8 cellular contexts compared by ENCODE assay signal in the genomic region with DNA sequence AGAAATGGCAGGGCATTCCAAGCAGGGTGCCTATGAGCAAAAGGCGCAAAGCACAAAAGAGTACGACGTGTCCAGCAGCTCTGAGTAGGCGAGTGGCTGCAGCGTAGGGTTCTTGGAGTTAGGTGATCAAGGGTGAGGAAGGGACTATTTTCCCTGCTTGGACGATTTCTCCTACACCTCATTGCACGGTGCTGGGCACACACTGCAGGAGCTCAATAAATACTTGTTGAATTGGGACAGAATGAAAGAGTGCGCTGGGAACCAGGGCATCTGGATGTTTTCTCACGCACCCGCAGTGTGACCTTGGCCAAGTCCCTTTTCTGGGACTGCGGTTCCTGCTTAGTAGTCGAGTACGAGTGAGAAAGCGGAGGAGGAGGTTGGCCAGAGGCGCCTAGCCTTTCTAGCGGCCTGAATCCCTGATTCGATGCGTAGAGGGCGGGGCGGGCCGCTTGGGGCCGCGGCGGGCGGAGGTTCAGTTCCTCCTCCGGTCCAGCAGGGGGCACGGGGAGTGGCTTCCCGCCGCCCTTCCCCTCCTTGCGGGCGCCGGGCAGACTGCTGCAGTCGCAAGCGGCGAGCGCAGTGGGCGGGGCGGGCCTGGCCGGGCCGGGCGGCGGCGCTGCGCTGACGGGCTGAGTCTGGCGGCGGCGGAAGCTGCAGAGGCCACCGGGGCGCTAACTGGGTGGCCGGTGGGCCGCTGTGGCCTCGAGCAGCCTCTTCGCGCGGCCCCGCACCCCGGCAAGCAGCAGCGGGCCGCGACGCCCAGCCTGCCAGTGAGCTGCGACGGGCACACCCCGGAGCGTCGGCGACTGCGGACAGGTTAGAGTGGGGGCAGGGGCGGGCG. TPM values are rescaled to one million over a fixed set of nuclear protein-coding genes. Genes with fewer than 3 reads are reported as not detected.
DNase-seq lines count a peak whose midpoint lies in the region; ATAC-seq, FAIRE-seq and TF ChIP-seq lines count a peak whose summit lies in the region.

A gene (plus strand): TSS at position 560 of the 841 bp plus-strand sequence. CDS start 333 bp downstream, outside the sequence.

- peak within 1 kb of the TSS; percentile 92 for H3K4me2 ChIP-seq in Loucy (ENCODE audit: low read depth, low read length, poor library complexity, severe bottlenecking)
- peak within 1 kb of the TSS; percentile 65 for H3K4me2 ChIP-seq in neural cell (ENCODE audit: low read length)

- H3K79me2 ChIP-seq in Loucy (ENCODE audit: insufficient read depth, low read length), result peaks cover 45% of the 10 kb centered on the region
- H3K79me2 ChIP-seq in neural cell (replicated peaks; ENCODE audit: insufficient read depth, low read length), result peaks cover 12% of the 10 kb centered on the region

- H4K20me1 ChIP-seq in Loucy (ENCODE audit: insufficient read depth, low read length, poor library complexity, severe bottlenecking) (peaks cover 32% of the 10 kb centered on the region), neural cell (ENCODE audit: insufficient read depth) (no peaks in the 10 kb centered on the region)

- TF ChIP-seq CTCF in Loucy (conservative IDR thresholded peaks at IDR 0.05; ENCODE audit: low read length) (peak; percentile 44), fibroblast of the aortic adventitia (IDR thresholded peaks at IDR 0.05; ENCODE audit: insufficient read depth, low read length) (peak; percentile 66), neural cell (IDR thresholded peaks at IDR 0.05; ENCODE audit: poor library complexity, severe bottlenecking) (peak; percentile 76)

- H2AFZ ChIP-seq in Loucy (ENCODE audit: low read length) (peak within 1 kb of the TSS; percentile 93), neural cell (ENCODE audit: low read depth, low read length) (peak within 1 kb of the TSS; percentile 14)

- H3K4me1 ChIP-seq in Loucy (ENCODE audit: insufficient read depth, low read length, poor library complexity, severe bottlenecking), result peaks cover 21% of the 10 kb centered on the region

- H3K9ac ChIP-seq in Loucy (ENCODE audit: low read depth, low read length, poor library complexity, severe bottlenecking), result peak within 1 kb of the TSS; percentile 79
- peak within 1 kb of the TSS; percentile 68 for H3K9ac ChIP-seq in neural cell (ENCODE audit: low read length)

- peak; percentile 96 for ATAC-seq in stimulated activated naive CD8-positive, alpha-beta T cell treated with anti-CD3 and anti-CD28 coated beads, Interleukin-15, amount 100 ng/mL, for 72 hours

- H3K36me3 ChIP-seq in H7 (replicated peaks; ENCODE audit: control insufficient read depth, insufficient read depth, low read length) (no peaks in the 10 kb centered on the region), Loucy (ENCODE audit: insufficient read depth, low read length) (no peaks in the 10 kb centered on the region), neural cell (ENCODE audit: insufficient read depth, low read length) (no peaks in the 10 kb centered on the region)

- peaks cover 39% of the 10 kb centered on the region for H3K4me1 Mint-ChIP-seq in stimulated activated naive CD8-positive, alpha-beta T cell treated with anti-CD3 and anti-CD28 coated beads, Interleukin-15, amount 100 ng/mL, for 72 hours

- peak; percentile 75 for FAIRE-seq in G401.6 (lab: Jason Lieb, UNC)

- H3K9me3 ChIP-seq in Loucy (ENCODE audit: insufficient read depth, low read depth, low read length) (no peaks in the 10 kb centered on the region), neural cell (ENCODE audit: low read length) (no peaks in the 10 kb centered on the region)

- H3K27ac Mint-ChIP-seq in stimulated activated naive CD8-positive, alpha-beta T cell treated with anti-CD3 and anti-CD28 coated beads, Interleukin-15, amount 100 ng/mL, for 72 hours, result peak within 1 kb of the TSS; percentile 69 to 94

- TF ChIP-seq RAD21 in neural cell (conservative IDR thresholded peaks at IDR 0.05), result peak; percentile 22

- peak within 1 kb of the TSS; percentile 83 to 84 for H3K4me3 Mint-ChIP-seq in stimulated activated naive CD8-positive, alpha-beta T cell treated with anti-CD3 and anti-CD28 coated beads, Interleukin-15, amount 100 ng/mL, for 72 hours

- no peaks in the 10 kb centered on the region for H3K9me3 Mint-ChIP-seq in stimulated activated naive CD8-positive, alpha-beta T cell treated with anti-CD3 and anti-CD28 coated beads, Interleukin-15, amount 100 ng/mL, for 72 hours

- H3K27me3 ChIP-seq in H7 (ENCODE audit: control insufficient read depth, insufficient read depth, low read length) (peaks cover 2% of the 10 kb centered on the region), Loucy (ENCODE audit: insufficient read depth, low read length, poor library complexity, severe bottlenecking) (no peaks in the 10 kb centered on the region), neural cell (ENCODE audit: insufficient read depth, low read depth, low read length) (no peaks in the 10 kb centered on the region)

- H3K27me3 Mint-ChIP-seq in stimulated activated naive CD8-positive, alpha-beta T cell treated with anti-CD3 and anti-CD28 coated beads, Interleukin-15, amount 100 ng/mL, for 72 hours, result no peaks in the 10 kb centered on the region

- H3K9me2 ChIP-seq in Loucy (replicated peaks; ENCODE audit: low read depth, low read length), result no peaks in the 10 kb centered on the region
- no peaks in the 10 kb centered on the region for H3K9me2 ChIP-seq in neural cell (ENCODE audit: insufficient read depth, low read length)

- DNase-seq in H7, result peak; percentile 88
- DNase-seq in activated effector memory CD4-positive, alpha-beta T cell treated with Interleukin-2 at 50 U/mL for 16 hours, result peak; percentile 78
- DNase-seq in fibroblast of the aortic adventitia (ENCODE audit: low read depth), result peak; percentile 79
- DNase-seq in stimulated activated naive CD8-positive, alpha-beta T cell treated with anti-CD3 and anti-CD28 coated beads, Interleukin-15, amount 100 ng/mL, for 72 hours, result peak; percentile 81 to 86

- TF ChIP-seq POLR2A in Raji (IDR thresholded peaks at IDR 0.05; ENCODE audit: insufficient read depth, low read depth, low read length), result peak; percentile 72

- H3F3A ChIP-seq in Loucy (ENCODE audit: low read depth) (no peaks in the 10 kb centered on the region), neural cell (ENCODE audit: insufficient read depth, low read length, poor library complexity, severe bottlenecking) (no peaks in the 10 kb centered on the region)

- H3K27ac ChIP-seq in neural cell (ENCODE audit: low read length), result no peak within 1 kb of the TSS

- no peak for TF ChIP-seq EP300 in neural cell (conservative IDR thresholded peaks at IDR 0.05; ENCODE audit: poor library complexity, severe bottlenecking)

- peak within 1 kb of the TSS; percentile 88 for H3K4me3 ChIP-seq in H7 (ENCODE audit: insufficient read depth, low read depth, low read length)
- H3K4me3 ChIP-seq in Loucy (ENCODE audit: low read length, poor library complexity, severe bottlenecking), result peak within 1 kb of the TSS; percentile 85
- H3K4me3 ChIP-seq in fibroblast of the aortic adventitia (ENCODE audit: low read depth, low read length), result peak within 1 kb of the TSS; percentile 79
- H3K4me3 ChIP-seq in neural cell (ENCODE audit: low read length), result peak within 1 kb of the TSS; percentile 87

TF ChIP-seq in neural cell, 6 proteins besides CTCF, POLR2A, EP300 and RAD21:
- TF ChIP-seq SMC3 (conservative IDR thresholded peaks at IDR 0.05; ENCODE audit: poor library complexity), result peak; percentile 51
- TF ChIP-seq POLR2AphosphoS5 (IDR thresholded peaks at IDR 0.05), result peak; percentile 46
- TF ChIP-seq, protein P1, sequence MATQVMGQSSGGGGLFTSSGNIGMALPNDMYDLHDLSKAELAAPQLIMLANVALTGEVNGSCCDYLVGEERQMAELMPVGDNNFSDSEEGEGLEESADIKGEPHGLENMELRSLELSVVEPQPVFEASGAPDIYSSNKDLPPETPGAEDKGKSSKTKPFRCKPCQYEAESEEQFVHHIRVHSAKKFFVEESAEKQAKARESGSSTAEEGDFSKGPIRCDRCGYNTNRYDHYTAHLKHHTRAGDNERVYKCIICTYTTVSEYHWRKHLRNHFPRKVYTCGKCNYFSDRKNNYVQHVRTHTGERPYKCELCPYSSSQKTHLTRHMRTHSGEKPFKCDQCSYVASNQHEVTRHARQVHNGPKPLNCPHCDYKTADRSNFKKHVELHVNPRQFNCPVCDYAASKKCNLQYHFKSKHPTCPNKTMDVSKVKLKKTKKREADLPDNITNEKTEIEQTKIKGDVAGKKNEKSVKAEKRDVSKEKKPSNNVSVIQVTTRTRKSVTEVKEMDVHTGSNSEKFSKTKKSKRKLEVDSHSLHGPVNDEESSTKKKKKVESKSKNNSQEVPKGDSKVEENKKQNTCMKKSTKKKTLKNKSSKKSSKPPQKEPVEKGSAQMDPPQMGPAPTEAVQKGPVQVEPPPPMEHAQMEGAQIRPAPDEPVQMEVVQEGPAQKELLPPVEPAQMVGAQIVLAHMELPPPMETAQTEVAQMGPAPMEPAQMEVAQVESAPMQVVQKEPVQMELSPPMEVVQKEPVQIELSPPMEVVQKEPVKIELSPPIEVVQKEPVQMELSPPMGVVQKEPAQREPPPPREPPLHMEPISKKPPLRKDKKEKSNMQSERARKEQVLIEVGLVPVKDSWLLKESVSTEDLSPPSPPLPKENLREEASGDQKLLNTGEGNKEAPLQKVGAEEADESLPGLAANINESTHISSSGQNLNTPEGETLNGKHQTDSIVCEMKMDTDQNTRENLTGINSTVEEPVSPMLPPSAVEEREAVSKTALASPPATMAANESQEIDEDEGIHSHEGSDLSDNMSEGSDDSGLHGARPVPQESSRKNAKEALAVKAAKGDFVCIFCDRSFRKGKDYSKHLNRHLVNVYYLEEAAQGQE (IDR thresholded peaks at IDR 0.05; ENCODE audit: borderline replicate concordance), result no peak
- TF ChIP-seq EZH2 (IDR thresholded peaks at IDR 0.05; ENCODE audit: borderline replicate concordance, insufficient read depth, low read length, poor library complexity, severe bottlenecking), result no peak
- peak; percentile 61 for TF ChIP-seq MXI1 (conservative IDR thresholded peaks at IDR 0.05; ENCODE audit: poor library complexity, severe bottlenecking)

RNA-seq across cellular contexts. Expression of the gene that starts here (rescaled TPM):
- total RNA-seq in H7 (2014; rRNA removed; shearing (Covaris generic)), result 23.9 and 25.7 TPM in 2 replicates
- 10.5 and 16.7 TPM in 2 replicates for total RNA-seq in fibroblast of the aortic adventitia (ENCODE audit: low replicate concordance)
- 37.4 and 38.2 TPM in 2 replicates for polyA plus RNA-seq in neural cell
- 63.8 and 65.2 TPM in 2 replicates for polyA minus RNA-seq in neural cell
